In the genomic region with DNA sequence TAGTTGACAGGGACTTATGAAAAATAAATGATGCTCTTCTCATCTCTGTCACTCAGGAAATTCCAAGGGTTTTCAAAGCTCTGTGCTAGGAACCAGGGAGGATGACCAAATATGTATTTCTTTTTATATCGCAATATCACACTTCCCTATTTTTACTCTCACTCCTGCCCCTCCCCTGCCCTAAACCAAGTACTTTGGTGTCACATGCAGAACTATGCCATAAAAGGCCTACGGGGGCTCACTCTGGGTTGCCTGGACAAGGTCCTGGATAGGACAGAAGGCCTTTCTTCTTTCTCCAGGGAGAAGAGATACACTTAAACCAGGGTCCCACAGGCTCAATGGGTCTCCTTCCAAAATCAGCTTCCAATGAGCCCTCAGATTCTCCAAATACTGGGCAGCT, we compare ENCODE assay signal across 30 cellular contexts. TPM values are rescaled to one million over a fixed set of nuclear protein-coding genes. Genes with fewer than 3 reads are reported as not detected.
DNase-seq lines count a peak whose midpoint lies in the region; ATAC-seq, FAIRE-seq and TF ChIP-seq lines count a peak whose summit lies in the region.
"Had no signal": no experiment of that assay in that cellular context is flagged by ENCODE, and none has a peak within 500 bp of the region (broad histone marks: within the 10 kb centered on the region; RNA-seq: fewer than 3 reads in every experiment).

No MANE protein-coding gene starts in this region.

- H3K4me1 ChIP-seq in GM12878 (ENCODE audit: control insufficient read depth, insufficient read depth, low read length): no peaks in the 10 kb centered on the region
- H3K4me1 ChIP-seq: BE2C, SJCRH30 had no signal

- SMC1A ChIA-PET in GM12878 (lab: Charles Lee; ENCODE audit: uncharacterized antibody, unreplicated experiment): no interaction called here

- H3K36me3 Mint-ChIP-seq in activated CD4-positive, alpha-beta T cell treated with anti-CD3 and anti-CD28 coated beads, Interleukin-2, amount 10 ng/mL, durations not matched to agents 7 days and 5 days (ENCODE audit: low read depth): peaks cover 5% of the 10 kb centered on the region
- H3K36me3 Mint-ChIP-seq in activated CD4-positive, alpha-beta T cell treated with anti-CD3 and anti-CD28 coated beads, Interleukin-2, amount 10 ng/mL, durations not matched to agents 24 days and 14 days (ENCODE audit: low read depth): no peaks in the 10 kb centered on the region
- H3K36me3 Mint-ChIP-seq in naive thymus-derived CD8-positive, alpha-beta T cell: no peaks in the 10 kb centered on the region
- H3K36me3 Mint-ChIP-seq: natural killer cell, type B pancreatic cell had no signal

- no peaks in the 10 kb centered on the region for H3K36me3 ChIP-seq in GM12878 (ENCODE audit: control insufficient read depth in 2 of 2, insufficient read depth in 2 of 2, low read length in 1 of 2)
- H3K36me3 ChIP-seq: BE2C, cardiac muscle cell, SJCRH30, stomach had no signal

- no peak for DNase-seq in activated CD4-positive, alpha-beta T cell treated with anti-CD3 and anti-CD28 coated beads, Interleukin-2, amount 10 ng/mL, durations not matched to agents 7 days and 5 days
- no peak for DNase-seq in activated CD4-positive, alpha-beta T cell treated with anti-CD3 and anti-CD28 coated beads, Interleukin-2, amount 10 ng/mL, durations not matched to agents 24 days and 14 days
- DNase-seq in NOMO-1 (lab: John Stamatoyannopoulos, UW; ENCODE audit: unreplicated experiment in 2 of 2) (peak; percentile 94 to 95), GM12878 (ENCODE audit: low read depth, low spot score) (no peak), GM19238 (ENCODE audit: insufficient read length, low spot score) (no peak), D341Med (ENCODE audit: low spot score) (no peak)
- DNase-seq in naive thymus-derived CD8-positive, alpha-beta T cell: no peak
- DNase-seq: 8988T; activated CD4-positive, CD25-positive, alpha-beta regulatory T cell; amygdala; BE2C; DMS153; dorsolateral prefrontal cortex; GF-D8; HCEC 1CT; hypothalamus; islet precursor cell; mesenchymal stem cell; MM.1S; natural killer cell; NCI-H2081 treated with DMSO at 0.1 percent for 48 hours; SJCRH30; stimulated activated CD4-positive, alpha-beta T cell treated with anti-CD3 and anti-CD28 coated beads, Interleukin-1b, Interleukin-23, amount 100 ng/mL, for 48 hours; stomach had no signal

- FAIRE-seq in GM12878 (lab: Jason Lieb, UNC): no peak
- FAIRE-seq: GM12892 had no signal

- TF ChIP-seq EP300 in GM12878 (IDR thresholded peaks at IDR 0.05; ENCODE audit: borderline replicate concordance in 1 of 2, control insufficient read depth in 1 of 2, low read depth in 2 of 2, low read length in 2 of 2): no peak

- no peak overlapping the region for H3K4me3 Mint-ChIP-seq in activated CD4-positive, alpha-beta T cell treated with anti-CD3 and anti-CD28 coated beads, Interleukin-2, amount 10 ng/mL, durations not matched to agents 7 days and 5 days
- no peak overlapping the region for H3K4me3 Mint-ChIP-seq in activated CD4-positive, alpha-beta T cell treated with anti-CD3 and anti-CD28 coated beads, Interleukin-2, amount 10 ng/mL, durations not matched to agents 24 days and 14 days
- no peak overlapping the region for H3K4me3 Mint-ChIP-seq in naive thymus-derived CD8-positive, alpha-beta T cell
- H3K4me3 Mint-ChIP-seq: natural killer cell, type B pancreatic cell had no signal

- TF ChIP-seq RAD21 in GM12878 (IDR thresholded peaks at IDR 0.05; ENCODE audit: insufficient read depth, low read depth, low read length): no peak

- RAD21 ChIA-PET in GM12878 (lab: Charles Lee; ENCODE audit: unreplicated experiment): no interaction called here

- no peaks in the 10 kb centered on the region for H3K27me3 Mint-ChIP-seq in activated CD4-positive, alpha-beta T cell treated with anti-CD3 and anti-CD28 coated beads, Interleukin-2, amount 10 ng/mL, durations not matched to agents 7 days and 5 days
- H3K27me3 Mint-ChIP-seq in activated CD4-positive, alpha-beta T cell treated with anti-CD3 and anti-CD28 coated beads, Interleukin-2, amount 10 ng/mL, durations not matched to agents 24 days and 14 days: no peaks in the 10 kb centered on the region
- no peaks in the 10 kb centered on the region for H3K27me3 Mint-ChIP-seq in naive thymus-derived CD8-positive, alpha-beta T cell

- no peaks in the 10 kb centered on the region for H3K9me3 ChIP-seq in GM12878 (replicated peaks; ENCODE audit: control insufficient read depth, insufficient read depth, low read length)
- H3K9me3 ChIP-seq: BE2C, SJCRH30, stomach had no signal

- peak overlapping the region; percentile 61 for H3K27ac Mint-ChIP-seq in activated CD4-positive, alpha-beta T cell treated with anti-CD3 and anti-CD28 coated beads, Interleukin-2, amount 10 ng/mL, durations not matched to agents 7 days and 5 days
- no peak overlapping the region for H3K27ac Mint-ChIP-seq in activated CD4-positive, alpha-beta T cell treated with anti-CD3 and anti-CD28 coated beads, Interleukin-2, amount 10 ng/mL, durations not matched to agents 24 days and 14 days
- peak overlapping the region in 8 of 10 donors; percentile 28 to 98 (median 92) for H3K27ac Mint-ChIP-seq in naive thymus-derived CD8-positive, alpha-beta T cell
- H3K27ac Mint-ChIP-seq: activated T-helper 2 cell treated with anti-CD3 and anti-CD28 coated beads, Interferon-gamma antibody, Interleukin-2, Interleukin-4, amounts not matched to agents 10 μg/mL and 5 μg/mL and 100 μg/mL, durations not matched to agents 14 hours and 24 hours and 36 hours; natural killer cell; type B pancreatic cell had no signal

- no peaks in the 10 kb centered on the region for H4K20me1 ChIP-seq in GM12878 (ENCODE audit: control insufficient read depth, insufficient read depth)

- ATAC-seq in GM12878 (peak; percentile 47), HG02852 (IDR thresholded peaks at IDR 0.05; ENCODE audit: unreplicated experiment) (no peak)
- ATAC-seq in naive thymus-derived CD8-positive, alpha-beta T cell: no peak
- ATAC-seq: natural killer cell had no signal

- TF ChIP-seq CTCF in GM12878 (IDR thresholded peaks at IDR 0.05 in 2 of 3, conservative IDR thresholded peaks at IDR 0.05 in 1 of 3; ENCODE audit: control insufficient read depth in 2 of 3, extremely low read depth in 1 of 3, insufficient read depth in 1 of 3, low read depth in 3 of 3, low read length in 3 of 3): no peak

- CTCF ChIA-PET in activated CD4-positive, alpha-beta T cell treated with anti-CD3 and anti-CD28 coated beads, Interleukin-2, amount 10 ng/mL, durations not matched to agents 7 days and 5 days (lab: Charles Lee): no interaction called here
- CTCF ChIA-PET in GM12878 (lab: Yijun Ruan, JAX): no interaction called here

- no peak overlapping the region for H3K9ac ChIP-seq in GM12878 (ENCODE audit: control insufficient read depth, insufficient read depth, low read length)
- H3K9ac ChIP-seq: parathyroid adenoma had no signal

- no peak overlapping the region for H2AFZ ChIP-seq in GM12878 (ENCODE audit: control insufficient read depth, low read depth, low read length)
- H2AFZ ChIP-seq: parathyroid adenoma had no signal

- no peak overlapping the region for H3K27ac ChIP-seq in GM12878 (ENCODE audit: control insufficient read depth, insufficient read depth)
- H3K27ac ChIP-seq: cardiac muscle cell, parathyroid adenoma, SJCRH30, stomach had no signal

- TF ChIP-seq POLR2A in GM12878 (IDR thresholded peaks at IDR 0.05; ENCODE audit: low read depth, low read length): no peak

- H3K4me3 ChIP-seq in GM12878: no peak overlapping the region
- H3K4me3 ChIP-seq: cardiac muscle cell, dorsolateral prefrontal cortex, SJCRH30, stomach had no signal

- in situ Hi-C loops in GM12878 (cut with MboI): no loop called here

- intact Hi-C loops in activated CD4-positive, alpha-beta T cell treated with anti-CD3 and anti-CD28 coated beads, Interleukin-2, amount 10 ng/mL, durations not matched to agents 24 days and 14 days (cut with micrococcal nuclease): loop anchor here (5.0 kb wide), 1 partner anchor 37 kb away; no protein-coding TSS in a partner anchor
- intact Hi-C loops in GM12878 (cut with micrococcal nuclease; ENCODE audit: unreplicated experiment): no loop called here

- H3K4me1 Mint-ChIP-seq in activated CD4-positive, alpha-beta T cell treated with anti-CD3 and anti-CD28 coated beads, Interleukin-2, amount 10 ng/mL, durations not matched to agents 7 days and 5 days: peaks cover 60% of the 10 kb centered on the region
- peaks cover 51% of the 10 kb centered on the region for H3K4me1 Mint-ChIP-seq in activated CD4-positive, alpha-beta T cell treated with anti-CD3 and anti-CD28 coated beads, Interleukin-2, amount 10 ng/mL, durations not matched to agents 24 days and 14 days
- peaks cover 35 to 61% (median 58%) of the 10 kb centered on the region in 4 donors for H3K4me1 Mint-ChIP-seq in naive thymus-derived CD8-positive, alpha-beta T cell

- POLR2A ChIA-PET in activated CD4-positive, alpha-beta T cell treated with anti-CD3 and anti-CD28 coated beads, Interleukin-2, amount 10 ng/mL, durations not matched to agents 7 days and 5 days (lab: Charles Lee): no interaction called here
- POLR2A ChIA-PET in GM12878 (lab: Charles Lee): no interaction called here
- POLR2A ChIA-PET in naive thymus-derived CD8-positive, alpha-beta T cell (lab: Charles Lee): interaction anchor here (0.6 to 9.9 kb wide), 2 partner anchors 8 to 50 kb away, joined by 3 to 295 read pairs; partner anchors contain the start of gene RETREG1

- H3K79me2 ChIP-seq in GM12878 (ENCODE audit: control insufficient read depth, insufficient read depth, low read length): no peaks in the 10 kb centered on the region
- H3K79me2 ChIP-seq: parathyroid adenoma had no signal

- no peak overlapping the region for H3K4me2 ChIP-seq in GM12878 (ENCODE audit: control insufficient read depth, insufficient read depth)

- H3K27me3 ChIP-seq in GM12878 (replicated peaks in 1 of 2; ENCODE audit: control insufficient read depth in 2 of 2, insufficient read depth in 2 of 2, low read length in 1 of 2): no peaks in the 10 kb centered on the region
- H3K27me3 ChIP-seq: cardiac muscle cell, dorsolateral prefrontal cortex, SJCRH30, stomach had no signal

- BruUV-seq in GM12878 (replicated peaks; lab: Mats Ljungman, UMichigan): no TSS peak

- whole genome bisulfite sequencing in GM12878 (ENCODE audit: insufficient coverage, insufficient replicate concordance, low lambda C conversion rate, missing lambda C conversion rate): 0% methylated on average over 2 of the region's 2 CpGs

- no peaks in the 10 kb centered on the region for H3K9me3 Mint-ChIP-seq in activated CD4-positive, alpha-beta T cell treated with anti-CD3 and anti-CD28 coated beads, Interleukin-2, amount 10 ng/mL, durations not matched to agents 7 days and 5 days
- H3K9me3 Mint-ChIP-seq in activated CD4-positive, alpha-beta T cell treated with anti-CD3 and anti-CD28 coated beads, Interleukin-2, amount 10 ng/mL, durations not matched to agents 24 days and 14 days: no peaks in the 10 kb centered on the region
- no peaks in the 10 kb centered on the region for H3K9me3 Mint-ChIP-seq in naive thymus-derived CD8-positive, alpha-beta T cell
- H3K9me3 Mint-ChIP-seq: activated T-helper 2 cell treated with anti-CD3 and anti-CD28 coated beads, Interferon-gamma antibody, Interleukin-2, Interleukin-4, amounts not matched to agents 10 μg/mL and 5 μg/mL and 100 μg/mL, durations not matched to agents 14 hours and 24 hours and 36 hours; natural killer cell; type B pancreatic cell had no signal

RNA-seq across cellular contexts. Expression of gene RETREG1, which starts 8.3 kb away (rescaled TPM):
- total RNA-seq in activated CD4-positive, alpha-beta T cell treated with anti-CD3 and anti-CD28 coated beads, Interleukin-2, amount 10 ng/mL, durations not matched to agents 7 days and 5 days: 10 to 100 TPM; 48.4 to 50.5 TPM
- total RNA-seq in activated CD4-positive, alpha-beta T cell treated with anti-CD3 and anti-CD28 coated beads, Interleukin-2, amount 10 ng/mL, durations not matched to agents 24 days and 14 days: 21.1 and 21.5 TPM in 2 replicates
- 0.48 TPM in 1 of 2 replicates, not detected in the other for total RNA-seq in GM12878 (2013; cell fraction: nucleolus; rRNA removed)
- total RNA-seq in GM12878 (2014; rRNA removed) (7.9 and 9.3 TPM in 2 replicates), GM12878 (2014; rRNA removed; fragmentation: Illumina TruSeq; extraction: Trizol) (8.4 and 8.9 TPM in 2 replicates), GM12878 (2021) (8.0 and 12.2 TPM in 2 replicates)
- polyA plus RNA-seq in GM12878 (2011; ENCODE audit: low read depth): 0.29 TPM
- polyA plus RNA-seq in GM12878 (2011; rRNA removed) (3.9 and 4.8 TPM in 2 replicates), GM12878 (2014; fragmentation: Illumina TruSeq; extraction: Trizol) (6.4 and 7.2 TPM in 2 replicates), GM12878 (2014; fragmentation: Nextera tagmentation; extraction: Ambion mirVana) (1 to 10 TPM; 3.9 to 5.1 TPM), GM12878 (2014; rRNA removed) (6.3 and 6.5 TPM in 2 replicates), GM12878 (2016; fragmentation: Nextera tagmentation; extraction: Ambion mirVana) (1 to 10 TPM; 6.0 to 7.1 TPM)
- polyA plus RNA-seq in GM12878 (2011; cell fraction: cytosol; rRNA removed): 3.7 and 4.1 TPM in 2 replicates
- polyA plus RNA-seq in GM12878 (2011; cell fraction: nucleus; rRNA removed): 2.7 and 3.3 TPM in 2 replicates
- 0.95 TPM in 2 replicates for polyA plus RNA-seq in GM12878 (2012)
- 3.3 and 6.4 TPM in 2 replicates for polyA minus RNA-seq in GM12878 (2011; rRNA and poly(A)+ RNA removed)
- polyA minus RNA-seq in GM12878 (2011; cell fraction: cytosol; rRNA and poly(A)+ RNA removed): 1.9 and 2.2 TPM in 2 replicates
- 2.2 and 3.3 TPM in 2 replicates for polyA minus RNA-seq in GM12878 (2011; cell fraction: nucleus; rRNA and poly(A)+ RNA removed)
- 10 to 100 TPM; 78.3 to 78.7 TPM for total RNA-seq in naive thymus-derived CD8-positive, alpha-beta T cell
- polyA plus RNA-seq in naive thymus-derived CD8-positive, alpha-beta T cell: 100 to 1,000 TPM in 2 of 3 donors, 10 to 100 TPM in 1; 69.9 to 129 (median 126) TPM

Comparison
In these comparisons a context has a peak if more than half of its experiments do, and no peak if none do; other contexts are left out.
1. DNase-seq: peak in NOMO-1 (2 of 2); none in activated CD4-positive, alpha-beta T cell treated with anti-CD3 and anti-CD28 coated beads, Interleukin-2, amount 10 ng/mL, durations not matched to agents 7 days and 5 days (single experiment), activated CD4-positive, alpha-beta T cell treated with anti-CD3 and anti-CD28 coated beads, Interleukin-2, amount 10 ng/mL, durations not matched to agents 24 days and 14 days (single experiment), GM12878 (single experiment), naive thymus-derived CD8-positive, alpha-beta T cell (0 of 10), GM19238 (single experiment) and D341Med (single experiment).